Comparison of ENCODE assay signal across 16 cellular contexts in genomic region chr11:35962373-35963138, GRCh38. TPM values are rescaled to one million over a fixed set of nuclear protein-coding genes. Genes with fewer than 3 reads are reported as not detected.
A peak's percentile ranks its signal among the peaks of the same experiment; 100 is the strongest.
DNase-seq lines count a peak whose midpoint lies in the region; ATAC-seq, FAIRE-seq and TF ChIP-seq lines count a peak whose summit lies in the region.
"Had no signal": no experiment of that assay in that cellular context is flagged by ENCODE, and none has a peak within 500 bp of the region (broad histone marks: within the 10 kb centered on the region; RNA-seq: fewer than 3 reads in every experiment).

No MANE protein-coding gene starts in this region.

- ATAC-seq in left ventricle myocardium superior = peak; percentile 27

- DNase-seq in left ventricle myocardium superior = no peak
- DNase-seq in cardiac septum (ENCODE audit: low spot score) = no peak
- DNase-seq in NCI-H1694 (lab: John Stamatoyannopoulos, UW) = peak; percentile 39
- peak; percentile 70 for DNase-seq in cerebellar cortex (ENCODE audit: low spot score)
- DNase-seq in superior temporal gyrus (ENCODE audit: extremely low spot score) = no peak
- DNase-seq in NCI-H2029 (lab: John Stamatoyannopoulos, UW) = no peak
- DNase-seq in D721Med (ENCODE audit: insufficient read length, low spot score) = no peak
- no peak for DNase-seq in COLO829 (ENCODE audit: low spot score)
- DNase-seq: Caco-2, DND-41, GF-D8, NCI-H1436, NCI-H2107, RPMI8226, SJCRH30, SW 1271 had no signal

- intact Hi-C loops in left ventricle myocardium superior (cut with micrococcal nuclease) = no loop called here
- intact Hi-C loops in cardiac septum (cut with DNase I) = no loop called here

- no peak for TF ChIP-seq CTCF in D721Med (IDR thresholded peaks at IDR 0.05; ENCODE audit: insufficient read depth, missing control alignments)

- FAIRE-seq in D721Med (lab: Jason Lieb, UNC) = no peak

RNA-seq across cellular contexts. Expression of gene LDLRAD3, which starts 18.7 kb away (rescaled TPM):
- total RNA-seq in left ventricle myocardium superior (1.6 TPM), cardiac septum (4.4 TPM)

Comparison
In these comparisons a context has a peak if more than half of its experiments do, and no peak if none do; other contexts are left out.
1. DNase-seq: peak in NCI-H1694 (single experiment) and cerebellar cortex (single experiment); none in left ventricle myocardium superior (single experiment), cardiac septum (single experiment), superior temporal gyrus (single experiment), NCI-H2029 (single experiment), D721Med (single experiment) and COLO829 (single experiment).